8 cellular contexts compared by ENCODE assay signal in the genomic region with DNA sequence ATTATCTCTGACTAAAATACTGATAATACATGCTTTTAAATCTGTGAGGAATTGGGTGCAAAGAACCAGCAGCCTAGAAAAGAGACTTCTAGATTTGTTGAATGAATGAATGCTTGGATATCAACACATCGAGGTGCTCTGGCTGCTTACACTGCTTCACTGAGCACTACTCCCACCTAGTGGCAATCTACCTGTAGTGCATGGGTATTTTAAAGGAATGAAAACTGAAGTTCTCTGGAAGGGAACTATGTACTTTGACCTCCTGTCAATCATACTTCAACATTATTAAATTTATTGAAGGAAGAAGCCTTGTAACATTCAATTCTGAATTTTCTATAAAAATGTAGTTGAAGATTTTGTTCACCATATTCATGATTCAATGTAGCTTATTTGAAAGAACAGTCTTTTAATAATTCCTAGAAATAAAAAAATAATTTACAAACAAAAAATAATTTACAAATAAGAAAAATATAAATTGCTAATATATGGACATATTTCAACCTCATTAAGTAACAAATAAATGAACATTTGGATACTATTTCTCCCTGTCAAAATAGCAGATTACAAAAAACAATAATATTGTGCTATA.
DNase-seq lines count a peak whose midpoint lies in the region; ATAC-seq, FAIRE-seq and TF ChIP-seq lines count a peak whose summit lies in the region.

No MANE protein-coding gene starts in this region.

- peaks cover 9 to 11% of the 10 kb centered on the region in 2 donors for H3K27me3 Mint-ChIP-seq in T-cell

- H3K4me1 Mint-ChIP-seq in T-cell: no peaks in the 10 kb centered on the region

- TF ChIP-seq POLR2A in GM12891 (IDR thresholded peaks at IDR 0.05; ENCODE audit: low read depth, low read length): no peak

- H3K9me3 Mint-ChIP-seq in T-cell: no peaks in the 10 kb centered on the region

- CTCF ChIA-PET in T-cell (lab: Charles Lee): interaction anchor here (0.9 to 2.0 kb wide), 6 partner anchors 175 to 209 kb away, joined by 3 to 9 read pairs (median 4); no protein-coding TSS in a partner anchor

- ATAC-seq in HG02642 (IDR thresholded peaks at IDR 0.05; ENCODE audit: poor library complexity, unreplicated experiment) (peak; percentile 91), T-cell (replicated peaks in 1 of 4) (peak; percentile 53 to 69 (median 54))

- peak; percentile 64 for DNase-seq in AG08395 (ENCODE audit: low spot score)
- DNase-seq in GM12891 (ENCODE audit: insufficient read length, low spot score): peak; percentile 11
- peak; percentile 85 for DNase-seq in NAMALWA (ENCODE audit: low spot score)
- peak in 27 of 34 experiments; percentile 2 to 49 (median 18) for DNase-seq in T-cell
- DNase-seq in central memory CD4-positive, alpha-beta T cell: peak; percentile 40
- DNase-seq in kidney tubule cell (ENCODE audit: low spot score): peak; percentile 71
- DNase-seq in stimulated activated CD8-positive, alpha-beta memory T cell treated with anti-CD3 and anti-CD28 coated beads, Interleukin-12 subunit alpha, Interleukin-12 subunit beta, amount 100 ng/mL, for 1 hour (ENCODE audit: low read depth): peak; percentile 36

- H3K4me3 Mint-ChIP-seq in T-cell: no peak overlapping the region

- no peaks in the 10 kb centered on the region for H3K36me3 Mint-ChIP-seq in T-cell

- POLR2A ChIA-PET in T-cell (lab: Charles Lee): no interaction called here

- peak; percentile 94 for FAIRE-seq in GM12891 (lab: Jason Lieb, UNC)

- H3K27ac Mint-ChIP-seq in T-cell: no peak overlapping the region

TF ChIP-seq in GM12891, 5 proteins besides CTCF, POLR2A, EP300 and RAD21:
- TF ChIP-seq POU2F2 (IDR thresholded peaks at IDR 0.05; ENCODE audit: low read depth, low read length): no peak
- no peak for TF ChIP-seq TAF1 (IDR thresholded peaks at IDR 0.05; ENCODE audit: low read depth, low read length)
- no peak for TF ChIP-seq POLR2AphosphoS5 (IDR thresholded peaks at IDR 0.05; ENCODE audit: low read depth, low read length)
- TF ChIP-seq PAX5 (IDR thresholded peaks at IDR 0.05; ENCODE audit: insufficient read depth, low read length, severe bottlenecking): no peak
- TF ChIP-seq SPI1 (IDR thresholded peaks at IDR 0.05; ENCODE audit: low read depth, low read length): no peak

Comparison
In these comparisons a context has a peak if more than half of its experiments do, and no peak if none do; other contexts are left out.
1. Peak in every context shown above with its lines: DNase-seq and ATAC-seq.
2. DNase-seq: peak in every context shown above with its lines; median percentile 85 in NAMALWA; 71 in kidney tubule cell; 64 in AG08395; 40 in central memory CD4-positive, alpha-beta T cell; 36 in stimulated activated CD8-positive, alpha-beta memory T cell treated with anti-CD3 and anti-CD28 coated beads, Interleukin-12 subunit alpha, Interleukin-12 subunit beta, amount 100 ng/mL, for 1 hour; 18 in T-cell; 11 in GM12891.